Comparison of ENCODE assay signal across 8 cellular contexts in the genomic region with DNA sequence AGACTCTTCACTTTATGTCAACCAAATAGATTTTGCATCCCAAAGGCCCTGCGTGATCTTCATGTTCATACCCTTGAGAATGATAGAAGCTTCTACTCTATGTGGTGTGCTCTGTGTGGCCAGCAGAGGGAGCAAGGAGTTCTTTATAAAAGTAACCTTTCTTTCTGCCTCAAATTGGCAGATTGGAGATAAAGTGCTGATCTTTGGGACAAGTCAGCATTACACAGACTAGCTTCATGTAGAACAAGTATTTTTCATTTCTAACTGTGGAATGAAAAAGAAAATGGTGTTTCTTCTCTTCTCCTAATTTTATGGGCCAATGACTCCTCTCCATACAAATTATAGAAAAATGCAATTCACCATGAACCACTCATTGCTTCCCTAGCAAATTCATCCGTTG.
A peak's percentile ranks its signal among the peaks of the same experiment; 100 is the strongest.
DNase-seq lines count a peak whose midpoint lies in the region; ATAC-seq, FAIRE-seq and TF ChIP-seq lines count a peak whose summit lies in the region.

No MANE protein-coding gene starts in this region.

- no peaks in the 10 kb centered on the region for H3K9me3 ChIP-seq in OCI-LY3 (ENCODE audit: insufficient read depth, low read length)
- H3K9me3 ChIP-seq in HepG2 (ENCODE audit: low read length) = peaks cover 35% of the 10 kb centered on the region
- no peaks in the 10 kb centered on the region for H3K9me3 ChIP-seq in tibial artery

- POLR2A ChIA-PET in HepG2 (lab: Yijun Ruan, JAX) = no interaction called here

- peak; percentile 4 for FAIRE-seq in HepG2 (lab: Jason Lieb, UNC)

- intact Hi-C loops in HepG2 (cut with micrococcal nuclease; ENCODE audit: unreplicated experiment) = no loop called here
- intact Hi-C loops in tibial artery (cut with DNase I; ENCODE audit: low total_unique reads) = no loop called here

- BruUV-seq in HepG2 (replicated peaks; lab: Mats Ljungman, UMichigan) = no TSS peak

- CTCF ChIA-PET in HepG2 (lab: Yijun Ruan, JAX; ENCODE audit: low intra/inter-chr PET ratio, low total read pairs) = interaction anchor here (1.2 kb wide), 1 partner anchor 239 kb away, joined by 4 read pairs; no protein-coding TSS in a partner anchor

- DNase-seq in AML-193 (lab: John Stamatoyannopoulos, UW) = peak; percentile 17 to 29
- peak; percentile 1 for DNase-seq in cerebellum (ENCODE audit: low spot score)
- DNase-seq in HepG2 (ENCODE audit: low spot score) = peak; percentile 13
- no peak for DNase-seq in tibial artery
- DNase-seq in activated gamma-delta T cell (lab: John Stamatoyannopoulos, UW) = no peak

- H3K4me2 ChIP-seq in OCI-LY3 (ENCODE audit: low read length) (no peak overlapping the region), HepG2 (ENCODE audit: low read depth, low read length) (no peak overlapping the region)

- no peak overlapping the region for H3K27ac ChIP-seq in OCI-LY3 (ENCODE audit: low read length)
- H3K27ac ChIP-seq in HepG2 (ENCODE audit: extremely low read length, insufficient read depth, low read length) = no peak overlapping the region
- H3K27ac ChIP-seq in tibial artery = no peak overlapping the region

- TF ChIP-seq EP300 in HepG2 (IDR thresholded peaks at IDR 0.05; ENCODE audit: low read depth in 2 of 2, low read length in 2 of 2) (no peak), HepG2 (CRISPR knock-in tag; IDR thresholded peaks at IDR 0.05; ENCODE audit: borderline replicate concordance) (no peak)

- TF ChIP-seq CTCF in OCI-LY3 (IDR thresholded peaks at IDR 0.05; ENCODE audit: low read depth, low read length) = peak; percentile 65
- TF ChIP-seq CTCF in HepG2 (CRISPR knock-in tag; IDR thresholded peaks at IDR 0.05) = peak; percentile 46
- TF ChIP-seq CTCF in tibial artery (IDR thresholded peaks at IDR 0.05) = peak; percentile 35 to 48

- no peak for TF ChIP-seq RAD21 in HepG2 (CRISPR knock-in tag; IDR thresholded peaks at IDR 0.05)

- H3K36me3 ChIP-seq in OCI-LY3 (replicated peaks; ENCODE audit: low read depth, low read length) (no peaks in the 10 kb centered on the region), HepG2 (replicated peaks in 1 of 2; ENCODE audit: control insufficient read depth in 1 of 2, insufficient read depth in 2 of 2, low read length in 2 of 2) (no peaks in the 10 kb centered on the region), tibial artery (no peaks in the 10 kb centered on the region)

- H3K4me1 ChIP-seq in OCI-LY3 (ENCODE audit: low read length) (peaks cover 12% of the 10 kb centered on the region), HepG2 (ENCODE audit: insufficient read depth, low read length) (no peaks in the 10 kb centered on the region), tibial artery (no peaks in the 10 kb centered on the region)

- ATAC-seq in GM18502 (IDR thresholded peaks at IDR 0.05; ENCODE audit: poor library complexity, unreplicated experiment) (peak; percentile 67), HG03095 (IDR thresholded peaks at IDR 0.05; ENCODE audit: unreplicated experiment) (peak; percentile 40), HepG2 (peak; percentile 55; the same call in 2 of the 3 replicates)

- no peak overlapping the region for H3K9ac ChIP-seq in OCI-LY3 (ENCODE audit: low read length)
- H3K9ac ChIP-seq in HepG2 (ENCODE audit: insufficient read depth, low read depth, low read length) = no peak overlapping the region

- no peaks in the 10 kb centered on the region for H3K79me2 ChIP-seq in OCI-LY3 (ENCODE audit: low read length)
- H3K79me2 ChIP-seq in HepG2 (ENCODE audit: insufficient read depth, low read length) = no peaks in the 10 kb centered on the region

- H3K27me3 ChIP-seq in OCI-LY3 (ENCODE audit: low read depth, low read length) (no peaks in the 10 kb centered on the region), HepG2 (ENCODE audit: control insufficient read depth in 1 of 2, insufficient read depth in 2 of 2, low read length in 2 of 2) (no peaks in the 10 kb centered on the region), tibial artery (no peaks in the 10 kb centered on the region)

- no peak overlapping the region for H2AFZ ChIP-seq in OCI-LY3 (ENCODE audit: low read depth, low read length)
- no peak overlapping the region for H2AFZ ChIP-seq in HepG2 (ENCODE audit: low read length)

- no peaks in the 10 kb centered on the region for H4K20me1 ChIP-seq in OCI-LY3 (ENCODE audit: insufficient read depth, low read length)
- H4K20me1 ChIP-seq in HepG2 (ENCODE audit: insufficient read depth, low read length) = no peaks in the 10 kb centered on the region

- no peak overlapping the region for H3K4me3 ChIP-seq in OCI-LY3 (ENCODE audit: low read length)
- H3K4me3 ChIP-seq in HepG2 (replicated peaks in 1 of 3; ENCODE audit: insufficient read depth in 1 of 3, low read depth in 2 of 3, low read length in 3 of 3) = no peak overlapping the region
- no peak overlapping the region for H3K4me3 ChIP-seq in tibial artery

- no peak for TF ChIP-seq POLR2A in HepG2 (IDR thresholded peaks at IDR 0.05; ENCODE audit: insufficient read depth in 1 of 2, low read depth in 2 of 2, low read length in 2 of 2)

- 38% methylated on average over 2 of the region's 2 CpGs for WGBS in HepG2 (ENCODE audit: low lambda C conversion rate)

- in situ Hi-C loops in HepG2 (cut with HindIII; ENCODE audit: extremely low pct_ligation_motif_present, low pct_unique_long_range_greater_than_20kb) = no loop called here

TF ChIP-seq in HepG2, 621 proteins besides CTCF, POLR2A, EP300 and RAD21:
- peak; percentile 38; the same call in 1 of the 2 replicates for TF ChIP-seq SMC3 (IDR thresholded peaks at IDR 0.05; ENCODE audit: low read length)
- TF ChIP-seq STAG1 (CRISPR knock-in tag; IDR thresholded peaks at IDR 0.05) = peak; percentile 35; the same call in 1 of the 2 replicates
- TF ChIP-seq ZNF260 (CRISPR knock-in tag; IDR thresholded peaks at IDR 0.05; ENCODE audit: borderline replicate concordance, low read depth) = no peak
- TF ChIP-seq, protein P1, sequence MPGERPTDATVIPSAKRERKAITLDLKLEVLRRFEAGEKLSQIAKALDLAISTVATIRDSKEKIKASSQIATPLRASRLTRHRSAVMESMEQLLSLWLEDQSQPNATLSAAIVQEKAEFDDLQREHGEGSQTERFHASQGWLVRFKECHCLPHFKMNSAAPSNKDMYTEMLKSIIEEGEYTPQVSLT (CRISPR knock-in tag; IDR thresholded peaks at IDR 0.05; ENCODE audit: borderline replicate concordance, low read depth) = no peak
- TF ChIP-seq, protein P2, sequence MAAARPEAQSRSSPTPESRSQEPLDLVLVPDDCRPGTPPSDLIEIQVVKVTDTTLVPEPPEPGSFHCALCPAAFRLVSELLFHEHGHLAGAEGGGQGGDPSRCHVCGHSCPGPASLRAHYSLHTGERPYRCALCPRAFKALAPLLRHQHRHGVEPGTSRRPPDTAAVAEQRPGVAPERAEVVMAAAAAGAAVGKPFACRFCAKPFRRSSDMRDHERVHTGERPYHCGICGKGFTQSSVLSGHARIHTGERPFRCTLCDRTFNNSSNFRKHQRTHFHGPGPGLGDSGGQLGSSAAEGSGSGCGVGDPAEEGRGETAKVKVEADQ (CRISPR knock-in tag; IDR thresholded peaks at IDR 0.05; ENCODE audit: borderline replicate concordance) = no peak
- TF ChIP-seq NBN (conservative IDR thresholded peaks at IDR 0.05) = no peak

Comparison
In these comparisons a context has a peak if more than half of its experiments do, and no peak if none do; other contexts are left out.
1. DNase-seq: peak in AML-193 (2 of 2), cerebellum (single experiment) and HepG2 (single experiment); none in tibial artery (0 of 2) and activated gamma-delta T cell (single experiment).
2. Peak in every context shown above with its lines, with median percentiles within 50 percentile points of each other: ATAC-seq and CTCF ChIP-seq.